In the genomic region with DNA sequence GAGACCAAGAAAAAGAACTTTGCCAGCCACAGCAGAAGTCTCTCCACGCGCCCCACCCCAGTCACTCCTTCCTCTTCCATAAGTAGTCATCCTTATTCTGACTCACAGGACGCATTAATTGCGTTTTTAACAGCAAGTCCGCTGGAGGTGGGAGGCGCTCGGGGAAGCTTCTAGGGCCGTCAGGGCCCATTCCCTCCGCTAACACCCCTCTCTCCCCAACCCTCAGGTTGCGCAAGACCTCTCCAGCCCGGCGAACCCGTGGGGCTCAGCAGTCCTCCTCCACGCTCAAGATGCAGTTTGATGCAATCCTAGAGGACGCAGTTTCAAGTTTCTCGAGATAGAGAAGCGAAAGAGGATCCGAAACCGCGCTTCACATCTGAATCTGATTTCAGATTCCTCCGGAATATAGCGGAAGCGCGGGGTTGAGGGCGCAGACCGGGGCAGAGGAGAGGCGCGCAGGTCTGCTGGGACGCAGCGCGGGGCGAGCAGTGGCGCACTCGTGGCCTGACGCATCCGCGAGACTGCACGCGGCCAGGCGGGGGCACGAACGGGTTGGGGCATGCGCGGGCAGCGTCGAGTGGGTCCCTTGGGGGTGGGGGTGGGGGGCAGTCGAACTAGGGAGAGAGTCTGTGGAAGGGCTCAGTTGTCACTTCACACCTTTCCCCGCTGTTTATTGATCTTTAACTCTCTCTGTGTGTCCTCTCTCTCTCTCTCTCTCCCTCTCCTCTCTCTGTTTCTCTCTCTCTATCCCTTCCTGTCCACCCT, we compare ENCODE assay signal across 1 cellular context.
TF ChIP-seq lines count a peak whose summit lies in the region.

No MANE protein-coding gene starts in this region.

TF ChIP-seq in K562, 482 proteins besides CTCF, POLR2A, EP300 and RAD21 (continued from another document and continues in another):
- TF ChIP-seq, protein P1, sequence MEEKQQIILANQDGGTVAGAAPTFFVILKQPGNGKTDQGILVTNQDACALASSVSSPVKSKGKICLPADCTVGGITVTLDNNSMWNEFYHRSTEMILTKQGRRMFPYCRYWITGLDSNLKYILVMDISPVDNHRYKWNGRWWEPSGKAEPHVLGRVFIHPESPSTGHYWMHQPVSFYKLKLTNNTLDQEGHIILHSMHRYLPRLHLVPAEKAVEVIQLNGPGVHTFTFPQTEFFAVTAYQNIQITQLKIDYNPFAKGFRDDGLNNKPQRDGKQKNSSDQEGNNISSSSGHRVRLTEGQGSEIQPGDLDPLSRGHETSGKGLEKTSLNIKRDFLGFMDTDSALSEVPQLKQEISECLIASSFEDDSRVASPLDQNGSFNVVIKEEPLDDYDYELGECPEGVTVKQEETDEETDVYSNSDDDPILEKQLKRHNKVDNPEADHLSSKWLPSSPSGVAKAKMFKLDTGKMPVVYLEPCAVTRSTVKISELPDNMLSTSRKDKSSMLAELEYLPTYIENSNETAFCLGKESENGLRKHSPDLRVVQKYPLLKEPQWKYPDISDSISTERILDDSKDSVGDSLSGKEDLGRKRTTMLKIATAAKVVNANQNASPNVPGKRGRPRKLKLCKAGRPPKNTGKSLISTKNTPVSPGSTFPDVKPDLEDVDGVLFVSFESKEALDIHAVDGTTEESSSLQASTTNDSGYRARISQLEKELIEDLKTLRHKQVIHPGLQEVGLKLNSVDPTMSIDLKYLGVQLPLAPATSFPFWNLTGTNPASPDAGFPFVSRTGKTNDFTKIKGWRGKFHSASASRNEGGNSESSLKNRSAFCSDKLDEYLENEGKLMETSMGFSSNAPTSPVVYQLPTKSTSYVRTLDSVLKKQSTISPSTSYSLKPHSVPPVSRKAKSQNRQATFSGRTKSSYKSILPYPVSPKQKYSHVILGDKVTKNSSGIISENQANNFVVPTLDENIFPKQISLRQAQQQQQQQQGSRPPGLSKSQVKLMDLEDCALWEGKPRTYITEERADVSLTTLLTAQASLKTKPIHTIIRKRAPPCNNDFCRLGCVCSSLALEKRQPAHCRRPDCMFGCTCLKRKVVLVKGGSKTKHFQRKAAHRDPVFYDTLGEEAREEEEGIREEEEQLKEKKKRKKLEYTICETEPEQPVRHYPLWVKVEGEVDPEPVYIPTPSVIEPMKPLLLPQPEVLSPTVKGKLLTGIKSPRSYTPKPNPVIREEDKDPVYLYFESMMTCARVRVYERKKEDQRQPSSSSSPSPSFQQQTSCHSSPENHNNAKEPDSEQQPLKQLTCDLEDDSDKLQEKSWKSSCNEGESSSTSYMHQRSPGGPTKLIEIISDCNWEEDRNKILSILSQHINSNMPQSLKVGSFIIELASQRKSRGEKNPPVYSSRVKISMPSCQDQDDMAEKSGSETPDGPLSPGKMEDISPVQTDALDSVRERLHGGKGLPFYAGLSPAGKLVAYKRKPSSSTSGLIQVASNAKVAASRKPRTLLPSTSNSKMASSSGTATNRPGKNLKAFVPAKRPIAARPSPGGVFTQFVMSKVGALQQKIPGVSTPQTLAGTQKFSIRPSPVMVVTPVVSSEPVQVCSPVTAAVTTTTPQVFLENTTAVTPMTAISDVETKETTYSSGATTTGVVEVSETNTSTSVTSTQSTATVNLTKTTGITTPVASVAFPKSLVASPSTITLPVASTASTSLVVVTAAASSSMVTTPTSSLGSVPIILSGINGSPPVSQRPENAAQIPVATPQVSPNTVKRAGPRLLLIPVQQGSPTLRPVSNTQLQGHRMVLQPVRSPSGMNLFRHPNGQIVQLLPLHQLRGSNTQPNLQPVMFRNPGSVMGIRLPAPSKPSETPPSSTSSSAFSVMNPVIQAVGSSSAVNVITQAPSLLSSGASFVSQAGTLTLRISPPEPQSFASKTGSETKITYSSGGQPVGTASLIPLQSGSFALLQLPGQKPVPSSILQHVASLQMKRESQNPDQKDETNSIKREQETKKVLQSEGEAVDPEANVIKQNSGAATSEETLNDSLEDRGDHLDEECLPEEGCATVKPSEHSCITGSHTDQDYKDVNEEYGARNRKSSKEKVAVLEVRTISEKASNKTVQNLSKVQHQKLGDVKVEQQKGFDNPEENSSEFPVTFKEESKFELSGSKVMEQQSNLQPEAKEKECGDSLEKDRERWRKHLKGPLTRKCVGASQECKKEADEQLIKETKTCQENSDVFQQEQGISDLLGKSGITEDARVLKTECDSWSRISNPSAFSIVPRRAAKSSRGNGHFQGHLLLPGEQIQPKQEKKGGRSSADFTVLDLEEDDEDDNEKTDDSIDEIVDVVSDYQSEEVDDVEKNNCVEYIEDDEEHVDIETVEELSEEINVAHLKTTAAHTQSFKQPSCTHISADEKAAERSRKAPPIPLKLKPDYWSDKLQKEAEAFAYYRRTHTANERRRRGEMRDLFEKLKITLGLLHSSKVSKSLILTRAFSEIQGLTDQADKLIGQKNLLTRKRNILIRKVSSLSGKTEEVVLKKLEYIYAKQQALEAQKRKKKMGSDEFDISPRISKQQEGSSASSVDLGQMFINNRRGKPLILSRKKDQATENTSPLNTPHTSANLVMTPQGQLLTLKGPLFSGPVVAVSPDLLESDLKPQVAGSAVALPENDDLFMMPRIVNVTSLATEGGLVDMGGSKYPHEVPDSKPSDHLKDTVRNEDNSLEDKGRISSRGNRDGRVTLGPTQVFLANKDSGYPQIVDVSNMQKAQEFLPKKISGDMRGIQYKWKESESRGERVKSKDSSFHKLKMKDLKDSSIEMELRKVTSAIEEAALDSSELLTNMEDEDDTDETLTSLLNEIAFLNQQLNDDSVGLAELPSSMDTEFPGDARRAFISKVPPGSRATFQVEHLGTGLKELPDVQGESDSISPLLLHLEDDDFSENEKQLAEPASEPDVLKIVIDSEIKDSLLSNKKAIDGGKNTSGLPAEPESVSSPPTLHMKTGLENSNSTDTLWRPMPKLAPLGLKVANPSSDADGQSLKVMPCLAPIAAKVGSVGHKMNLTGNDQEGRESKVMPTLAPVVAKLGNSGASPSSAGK (IDR thresholded peaks at IDR 0.05) = peak; percentile 96
- TF ChIP-seq DIDO1 (tag; IDR thresholded peaks at IDR 0.05; ENCODE audit: low read depth) = peak; percentile 21; the same call in 1 of the 2 replicates
- 0 out of 4 replicates have a peak, but pooled peaks of 1 of the 2 experiments have one; percentile 4 for TF ChIP-seq KDM4B (IDR thresholded peaks at IDR 0.05; ENCODE audit: borderline replicate concordance in 2 of 2, low read depth in 1 of 2)
- TF ChIP-seq ZFP30 (CRISPR knock-in tag; IDR thresholded peaks at IDR 0.05; ENCODE audit: borderline replicate concordance) = no peak
- peak; percentile 81 for TF ChIP-seq CCNT2 (IDR thresholded peaks at IDR 0.05; ENCODE audit: borderline replicate concordance, extremely low read depth, insufficient read length, low read depth, low read length)
- no peak for TF ChIP-seq ZNF23 (CRISPR knock-in tag; IDR thresholded peaks at IDR 0.05)
- TF ChIP-seq TAL1 (IDR thresholded peaks at IDR 0.05) = peak; percentile 8; the same call in 1 of the 2 replicates
- 0 out of 2 replicates have a peak, but pooled peaks have one; percentile 4 for TF ChIP-seq KHSRP (IDR thresholded peaks at IDR 0.05)
- TF ChIP-seq ZNF263 (CRISPR knock-in tag; IDR thresholded peaks at IDR 0.05; ENCODE audit: borderline replicate concordance) = no peak
- peak; percentile 86 for TF ChIP-seq EP400 (IDR thresholded peaks at IDR 0.05)
- no peak for TF ChIP-seq FIP1L1 (IDR thresholded peaks at IDR 0.05; ENCODE audit: low read depth, low read length, poor library complexity, severe bottlenecking)
- TF ChIP-seq ZNF431 (CRISPR knock-in tag; IDR thresholded peaks at IDR 0.05) = peak; percentile 77; the same call in 1 of the 2 replicates
- TF ChIP-seq SIN3A (IDR thresholded peaks at IDR 0.05; ENCODE audit: borderline replicate concordance in 2 of 2, control insufficient read depth in 1 of 2, low read depth in 2 of 2, low read length in 2 of 2) = no peak
- TF ChIP-seq ESRRA (IDR thresholded peaks at IDR 0.05; ENCODE audit: borderline replicate concordance, low read depth) = peak; percentile 53; the same call in 1 of the 2 replicates
- TF ChIP-seq, protein P2, sequence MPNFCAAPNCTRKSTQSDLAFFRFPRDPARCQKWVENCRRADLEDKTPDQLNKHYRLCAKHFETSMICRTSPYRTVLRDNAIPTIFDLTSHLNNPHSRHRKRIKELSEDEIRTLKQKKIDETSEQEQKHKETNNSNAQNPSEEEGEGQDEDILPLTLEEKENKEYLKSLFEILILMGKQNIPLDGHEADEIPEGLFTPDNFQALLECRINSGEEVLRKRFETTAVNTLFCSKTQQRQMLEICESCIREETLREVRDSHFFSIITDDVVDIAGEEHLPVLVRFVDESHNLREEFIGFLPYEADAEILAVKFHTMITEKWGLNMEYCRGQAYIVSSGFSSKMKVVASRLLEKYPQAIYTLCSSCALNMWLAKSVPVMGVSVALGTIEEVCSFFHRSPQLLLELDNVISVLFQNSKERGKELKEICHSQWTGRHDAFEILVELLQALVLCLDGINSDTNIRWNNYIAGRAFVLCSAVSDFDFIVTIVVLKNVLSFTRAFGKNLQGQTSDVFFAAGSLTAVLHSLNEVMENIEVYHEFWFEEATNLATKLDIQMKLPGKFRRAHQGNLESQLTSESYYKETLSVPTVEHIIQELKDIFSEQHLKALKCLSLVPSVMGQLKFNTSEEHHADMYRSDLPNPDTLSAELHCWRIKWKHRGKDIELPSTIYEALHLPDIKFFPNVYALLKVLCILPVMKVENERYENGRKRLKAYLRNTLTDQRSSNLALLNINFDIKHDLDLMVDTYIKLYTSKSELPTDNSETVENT (CRISPR knock-in tag; IDR thresholded peaks at IDR 0.05) = no peak
- peak; percentile 16; the same call in 1 of the 2 replicates for TF ChIP-seq CBFA2T3 (IDR thresholded peaks at IDR 0.05)
- TF ChIP-seq SMAD4 (CRISPR knock-in tag; conservative IDR thresholded peaks at IDR 0.05) = peak; percentile 61
- TF ChIP-seq ETV5 (CRISPR knock-in tag; IDR thresholded peaks at IDR 0.05; ENCODE audit: low read depth) = peak; percentile 53; the same call in 1 of the 2 replicates
- TF ChIP-seq, protein P3, sequence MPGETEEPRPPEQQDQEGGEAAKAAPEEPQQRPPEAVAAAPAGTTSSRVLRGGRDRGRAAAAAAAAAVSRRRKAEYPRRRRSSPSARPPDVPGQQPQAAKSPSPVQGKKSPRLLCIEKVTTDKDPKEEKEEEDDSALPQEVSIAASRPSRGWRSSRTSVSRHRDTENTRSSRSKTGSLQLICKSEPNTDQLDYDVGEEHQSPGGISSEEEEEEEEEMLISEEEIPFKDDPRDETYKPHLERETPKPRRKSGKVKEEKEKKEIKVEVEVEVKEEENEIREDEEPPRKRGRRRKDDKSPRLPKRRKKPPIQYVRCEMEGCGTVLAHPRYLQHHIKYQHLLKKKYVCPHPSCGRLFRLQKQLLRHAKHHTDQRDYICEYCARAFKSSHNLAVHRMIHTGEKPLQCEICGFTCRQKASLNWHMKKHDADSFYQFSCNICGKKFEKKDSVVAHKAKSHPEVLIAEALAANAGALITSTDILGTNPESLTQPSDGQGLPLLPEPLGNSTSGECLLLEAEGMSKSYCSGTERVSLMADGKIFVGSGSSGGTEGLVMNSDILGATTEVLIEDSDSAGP (CRISPR knock-in tag; IDR thresholded peaks at IDR 0.05) = no peak
- peak; percentile 55 for TF ChIP-seq GABPA (tag; conservative IDR thresholded peaks at IDR 0.05; ENCODE audit: low read depth)
- TF ChIP-seq CREB5 (CRISPR knock-in tag; IDR thresholded peaks at IDR 0.05) = no peak
- TF ChIP-seq, protein P4, sequence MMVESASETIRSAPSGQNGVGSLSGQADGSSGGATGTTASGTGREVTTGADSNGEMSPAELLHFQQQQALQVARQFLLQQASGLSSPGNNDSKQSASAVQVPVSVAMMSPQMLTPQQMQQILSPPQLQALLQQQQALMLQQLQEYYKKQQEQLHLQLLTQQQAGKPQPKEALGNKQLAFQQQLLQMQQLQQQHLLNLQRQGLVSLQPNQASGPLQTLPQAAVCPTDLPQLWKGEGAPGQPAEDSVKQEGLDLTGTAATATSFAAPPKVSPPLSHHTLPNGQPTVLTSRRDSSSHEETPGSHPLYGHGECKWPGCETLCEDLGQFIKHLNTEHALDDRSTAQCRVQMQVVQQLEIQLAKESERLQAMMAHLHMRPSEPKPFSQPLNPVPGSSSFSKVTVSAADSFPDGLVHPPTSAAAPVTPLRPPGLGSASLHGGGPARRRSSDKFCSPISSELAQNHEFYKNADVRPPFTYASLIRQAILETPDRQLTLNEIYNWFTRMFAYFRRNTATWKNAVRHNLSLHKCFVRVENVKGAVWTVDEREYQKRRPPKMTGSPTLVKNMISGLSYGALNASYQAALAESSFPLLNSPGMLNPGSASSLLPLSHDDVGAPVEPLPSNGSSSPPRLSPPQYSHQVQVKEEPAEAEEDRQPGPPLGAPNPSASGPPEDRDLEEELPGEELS (CRISPR knock-in tag; IDR thresholded peaks at IDR 0.05; ENCODE audit: borderline replicate concordance) = peak; percentile 8
- TF ChIP-seq TRIM24 (IDR thresholded peaks at IDR 0.05) = peak in 1 of 2 experiments; percentile 50; a peak in 3 of 4 replicates
- TF ChIP-seq SP2 (IDR thresholded peaks at IDR 0.05; ENCODE audit: extremely low read depth, low read depth, low read length, poor library complexity, severe bottlenecking) = no peak
- no peak for TF ChIP-seq ZNF347 (CRISPR knock-in tag; IDR thresholded peaks at IDR 0.05; ENCODE audit: low read depth)
- TF ChIP-seq SIRT6 (IDR thresholded peaks at IDR 0.05; ENCODE audit: low read depth, low read length) = no peak
- TF ChIP-seq XRCC4 (IDR thresholded peaks at IDR 0.05; ENCODE audit: extremely low read depth, insufficient read depth, insufficient read length) = no peak
- no peak for TF ChIP-seq ZNF239 (CRISPR knock-in tag; IDR thresholded peaks at IDR 0.05)
- TF ChIP-seq HCFC1 (IDR thresholded peaks at IDR 0.05; ENCODE audit: low read depth, low read length) = peak; percentile 5; the same call in 1 of the 2 replicates
- TF ChIP-seq KLF13 (tag; IDR thresholded peaks at IDR 0.05; ENCODE audit: borderline replicate concordance, low read depth) = peak; percentile 7; the same call in 1 of the 2 replicates
- peak; percentile 72; the same call in 1 of the 2 replicates for TF ChIP-seq ATF4 (CRISPR knock-in tag; IDR thresholded peaks at IDR 0.05)
- peak; percentile 91 for TF ChIP-seq RBFOX2 (IDR thresholded peaks at IDR 0.05; ENCODE audit: low read depth, low read length)
- TF ChIP-seq SIN3B (IDR thresholded peaks at IDR 0.05; ENCODE audit: low read depth) = peak; percentile 35; the same call in 1 of the 2 replicates
- no peak for TF ChIP-seq ZNF436 (CRISPR knock-in tag; IDR thresholded peaks at IDR 0.05)
